9 cellular contexts compared by ENCODE assay signal in the genomic region with DNA sequence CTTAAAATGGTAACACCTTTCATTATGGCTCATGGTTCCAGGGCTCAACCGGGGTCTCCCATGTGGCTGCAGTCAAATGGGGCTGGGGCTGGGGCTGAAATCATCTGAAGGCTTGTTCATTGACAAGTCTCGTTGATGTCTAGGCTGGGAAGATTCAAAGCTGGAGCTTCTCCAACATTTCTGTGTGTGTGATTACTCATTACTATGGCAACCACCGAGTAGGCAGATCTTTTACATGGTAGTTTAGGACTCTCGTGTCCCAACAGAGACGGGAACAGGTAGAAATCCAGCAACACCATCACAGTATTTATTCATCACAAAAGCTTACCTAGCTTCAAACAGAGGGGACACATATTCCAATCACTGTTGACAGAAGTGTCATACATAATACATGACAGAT. TPM values are rescaled to one million over a fixed set of nuclear protein-coding genes. Genes with fewer than 3 reads are reported as not detected.
A peak's percentile ranks its signal among the peaks of the same experiment; 100 is the strongest.
DNase-seq lines count a peak whose midpoint lies in the region; ATAC-seq, FAIRE-seq and TF ChIP-seq lines count a peak whose summit lies in the region.
"Had no signal": no experiment of that assay in that cellular context is flagged by ENCODE, and none has a peak within 500 bp of the region (broad histone marks: within the 10 kb centered on the region; RNA-seq: fewer than 3 reads in every experiment).

No MANE protein-coding gene starts in this region.

- DNase-seq in DND-41 (no peak), NCI-H446 (lab: John Stamatoyannopoulos, UW) (peak; percentile 13 to 48), epithelial cell of prostate (ENCODE audit: low read depth, low spot score) (peak; percentile 10), H54 (ENCODE audit: insufficient read length, low spot score) (no peak)
- no peak for DNase-seq in activated CD4-positive, alpha-beta memory T cell treated with anti-CD3 and anti-CD28 coated beads, Interleukin-2, amount 10 ng/mL, durations not matched to agents 7 days and 5 days

- H3K27me3 ChIP-seq in DND-41 (ENCODE audit: insufficient read depth, low read length, poor library complexity), result no peaks in the 10 kb centered on the region

- H3K27ac Mint-ChIP-seq in nephron, result peak overlapping the region in 2 of 3 experiments; percentile 15 to 45
- H3K27ac Mint-ChIP-seq in activated CD4-positive, alpha-beta memory T cell treated with anti-CD3 and anti-CD28 coated beads, Interleukin-2, amount 10 ng/mL, durations not matched to agents 7 days and 5 days, result no peak overlapping the region

- CTCF ChIA-PET in activated CD4-positive, alpha-beta memory T cell treated with anti-CD3 and anti-CD28 coated beads, Interleukin-2, amount 10 ng/mL, durations not matched to agents 7 days and 5 days (lab: Charles Lee), result no interaction called here

- H3K9me3 Mint-ChIP-seq in nephron, result no peaks in the 10 kb centered on the region
- H3K9me3 Mint-ChIP-seq in activated CD4-positive, alpha-beta memory T cell treated with anti-CD3 and anti-CD28 coated beads, Interleukin-2, amount 10 ng/mL, durations not matched to agents 7 days and 5 days, result no peaks in the 10 kb centered on the region

- TF ChIP-seq CTCF in DND-41 (IDR thresholded peaks at IDR 0.05; ENCODE audit: borderline replicate concordance, extremely low read depth, low read length, poor library complexity, severe bottlenecking), result no peak
- no peak for TF ChIP-seq CTCF in nephron (IDR thresholded peaks at IDR 0.05; ENCODE audit: unreplicated experiment in 3 of 3)

- H3K4me1 Mint-ChIP-seq in nephron, result peaks cover 46% of the 10 kb centered on the region
- H3K4me1 Mint-ChIP-seq in activated CD4-positive, alpha-beta memory T cell treated with anti-CD3 and anti-CD28 coated beads, Interleukin-2, amount 10 ng/mL, durations not matched to agents 7 days and 5 days, result peaks cover 49% of the 10 kb centered on the region

- peaks cover 46% of the 10 kb centered on the region for H3K36me3 ChIP-seq in DND-41 (ENCODE audit: insufficient read depth, low read length)

- no peak overlapping the region for H2AFZ ChIP-seq in DND-41 (ENCODE audit: low read depth, low read length)

- H3K27me3 Mint-ChIP-seq in nephron (ENCODE audit: low read depth), result no peaks in the 10 kb centered on the region
- H3K27me3 Mint-ChIP-seq in activated CD4-positive, alpha-beta memory T cell treated with anti-CD3 and anti-CD28 coated beads, Interleukin-2, amount 10 ng/mL, durations not matched to agents 7 days and 5 days, result no peaks in the 10 kb centered on the region

- peak overlapping the region; percentile 40; the same call in 1 of the 2 replicates for H3K4me2 ChIP-seq in DND-41 (ENCODE audit: insufficient read depth, low read length)

- H3K79me2 ChIP-seq in DND-41 (ENCODE audit: insufficient read depth, low read length), result peaks cover 100% of the 10 kb centered on the region

- POLR2A ChIA-PET in activated CD4-positive, alpha-beta memory T cell treated with anti-CD3 and anti-CD28 coated beads, Interleukin-2, amount 10 ng/mL, durations not matched to agents 7 days and 5 days (lab: Charles Lee), result no interaction called here

- H3K4me3 ChIP-seq in DND-41 (ENCODE audit: low read depth in 1 of 2, low read length in 2 of 2), result no peak overlapping the region
- H3K4me3 ChIP-seq: SK-N-MC had no signal

- ATAC-seq in DND-41 (ENCODE audit: insufficient read depth, low read depth) (no peak), HG03378 (IDR thresholded peaks at IDR 0.05; ENCODE audit: unreplicated experiment) (no peak), HG03045 (IDR thresholded peaks at IDR 0.05; ENCODE audit: unreplicated experiment) (no peak)

- peaks cover 33% of the 10 kb centered on the region for H3K36me3 Mint-ChIP-seq in nephron (ENCODE audit: low read depth)
- H3K36me3 Mint-ChIP-seq in activated CD4-positive, alpha-beta memory T cell treated with anti-CD3 and anti-CD28 coated beads, Interleukin-2, amount 10 ng/mL, durations not matched to agents 7 days and 5 days (ENCODE audit: low read depth), result peaks cover 27% of the 10 kb centered on the region

- no peak overlapping the region for H3K9ac ChIP-seq in DND-41 (ENCODE audit: low read depth, low read length)

- peaks cover 34% of the 10 kb centered on the region; the same call in 1 of the 2 replicates for H3K4me1 ChIP-seq in DND-41 (ENCODE audit: insufficient read depth, low read length)

- H3K27ac ChIP-seq in DND-41 (ENCODE audit: low read length), result no peak overlapping the region
- no peak overlapping the region for H3K27ac ChIP-seq in epithelial cell of prostate
- H3K27ac ChIP-seq: SK-N-MC had no signal

- peaks cover 94% of the 10 kb centered on the region for H4K20me1 ChIP-seq in DND-41 (ENCODE audit: insufficient read depth, low read length)

- FAIRE-seq in H54 (lab: Jason Lieb, UNC), result no peak

- TF ChIP-seq POLR2A in H54 (IDR thresholded peaks at IDR 0.05; ENCODE audit: low read depth, low read length), result no peak

- H3K9me3 ChIP-seq in DND-41 (ENCODE audit: insufficient read depth, low read length, severe bottlenecking), result no peaks in the 10 kb centered on the region

- H3K4me3 Mint-ChIP-seq in nephron, result peak overlapping the region in 1 of 3 experiments; percentile 19
- H3K4me3 Mint-ChIP-seq in activated CD4-positive, alpha-beta memory T cell treated with anti-CD3 and anti-CD28 coated beads, Interleukin-2, amount 10 ng/mL, durations not matched to agents 7 days and 5 days, result no peak overlapping the region

RNA-seq across cellular contexts. Expression of gene YTHDC1, which starts 7.8 kb away (rescaled TPM):
- total RNA-seq in activated CD4-positive, alpha-beta memory T cell treated with anti-CD3 and anti-CD28 coated beads, Interleukin-2, amount 10 ng/mL, durations not matched to agents 7 days and 5 days, result 10 to 100 TPM; 80.0 to 95.1 TPM

Comparison
In these comparisons a context has a peak if more than half of its experiments do, and no peak if none do; other contexts are left out.
1. DNase-seq: peak in NCI-H446 (2 of 2) and epithelial cell of prostate (single experiment); none in DND-41 (single experiment), activated CD4-positive, alpha-beta memory T cell treated with anti-CD3 and anti-CD28 coated beads, Interleukin-2, amount 10 ng/mL, durations not matched to agents 7 days and 5 days (single experiment) and H54 (single experiment).